In genomic region chr22:36369004-36369921, GRCh38 we compare ENCODE assay signal across 8 cellular contexts. TPM values are rescaled to one million over a fixed set of nuclear protein-coding genes. Genes with fewer than 3 reads are reported as not detected.
DNase-seq lines count a peak whose midpoint lies in the region; ATAC-seq and TF ChIP-seq lines count a peak whose summit lies in the region.

No MANE protein-coding gene starts in this region.

- no peak for ATAC-seq in lower lobe of right lung
- no peak for ATAC-seq in HG02970 (IDR thresholded peaks at IDR 0.05; ENCODE audit: low FRiP score, unreplicated experiment)
- no peak for ATAC-seq in HG02885 (IDR thresholded peaks at IDR 0.05; ENCODE audit: poor library complexity, unreplicated experiment)

- H3K4me3 ChIP-seq in adipocyte (ENCODE audit: low read length) (no peak overlapping the region), lower lobe of right lung (peak overlapping the region; percentile 22)

- H3K9ac ChIP-seq in adipocyte (ENCODE audit: low read length): peak overlapping the region; percentile 15

- H3K36me3 ChIP-seq in adipocyte (ENCODE audit: control insufficient read depth, insufficient read depth, low read length, severe bottlenecking) (no peaks in the 10 kb centered on the region), lower lobe of right lung (peaks cover 7% of the 10 kb centered on the region)

- H3K9me3 ChIP-seq in adipocyte (ENCODE audit: control insufficient read depth, low read length) (no peaks in the 10 kb centered on the region), lower lobe of right lung (no peaks in the 10 kb centered on the region)

- H3K4me1 ChIP-seq in adipocyte (ENCODE audit: control insufficient read depth, insufficient read depth, low read length) (peaks cover 70% of the 10 kb centered on the region), lower lobe of right lung (peaks cover 100% of the 10 kb centered on the region)

- intact Hi-C loops in lower lobe of right lung (cut with DNase I): no loop called here

- H3K27me3 ChIP-seq in adipocyte (replicated peaks; ENCODE audit: control insufficient read depth, insufficient read depth, low read length) (no peaks in the 10 kb centered on the region), lower lobe of right lung (ENCODE audit: low read depth) (no peaks in the 10 kb centered on the region)

- peak overlapping the region; percentile 81 for H3K27ac ChIP-seq in lower lobe of right lung
- H3K27ac ChIP-seq in substantia nigra (ENCODE audit: low read depth, low read length, poor library complexity, severe bottlenecking): peak overlapping the region; percentile 38

- TF ChIP-seq CTCF in lower lobe of right lung (IDR thresholded peaks at IDR 0.05): no peak

- DNase-seq in activated CD8-positive, alpha-beta memory T cell treated with anti-CD3 and anti-CD28 coated beads for 24 hours: peak; percentile 82
- no peak for DNase-seq in activated CD8-positive, alpha-beta memory T cell treated with anti-CD3 and anti-CD28 coated beads, Interleukin-2, amount 50 U/mL, for 48 hours
- DNase-seq in adipocyte (ENCODE audit: low read depth) (no peak), lower lobe of right lung (no peak), substantia nigra (lab: John Stamatoyannopoulos, UW) (no peak), DMS53 treated with DMSO at 0.1 percent for 48 hours (lab: John Stamatoyannopoulos, UW; ENCODE audit: unreplicated experiment) (no peak)

RNA-seq across cellular contexts. Expression of gene MYH9, which starts 18.5 kb away (rescaled TPM):
- total RNA-seq in lower lobe of right lung: 659 TPM
